9 cellular contexts compared by ENCODE assay signal in genomic region chr11:125517116-125517804, GRCh38. TPM values are rescaled to one million over a fixed set of nuclear protein-coding genes. Genes with fewer than 3 reads are reported as not detected.
DNase-seq lines count a peak whose midpoint lies in the region; ATAC-seq, FAIRE-seq and TF ChIP-seq lines count a peak whose summit lies in the region.
"Had no signal": no experiment of that assay in that cellular context is flagged by ENCODE, and none has a peak within 500 bp of the region (broad histone marks: within the 10 kb centered on the region; RNA-seq: fewer than 3 reads in every experiment).

No MANE protein-coding gene starts in this region.

- H2AFZ ChIP-seq in K562 (ENCODE audit: low read depth, low read length): peak overlapping the region; percentile 57

- TF ChIP-seq POLR2A in K562 (conservative IDR thresholded peaks at IDR 0.05): no peak

- no peak overlapping the region for H3K9ac ChIP-seq in K562 (ENCODE audit: insufficient read depth in 1 of 2, low read depth in 2 of 2, low read length in 2 of 2)

- DNase-seq in AG20443 (ENCODE audit: low spot score) (peak; percentile 64), KBM-7 (peak; percentile 47), K562 (ENCODE audit: extremely low read depth in 1 of 4, low spot score in 3 of 4) (peak; percentile 40 to 56 (median 50)), islet precursor cell (peak; percentile 85), psoas muscle (no peak)
- no peak for DNase-seq in activated T-cell treated with anti-CD3 and anti-CD28 coated beads, Interleukin-2, amount 50 U/mL, for 72 hours

- no peaks in the 10 kb centered on the region for H3K9me1 ChIP-seq in K562 (ENCODE audit: control insufficient read depth, insufficient read depth, low read length)

- H3K36me3 ChIP-seq in K562 (ENCODE audit: control insufficient read depth, insufficient read depth, low read length) (no peaks in the 10 kb centered on the region), psoas muscle (ENCODE audit: insufficient read depth in 1 of 2, low read depth in 1 of 2) (no peaks in the 10 kb centered on the region)

- H3K79me2 ChIP-seq in K562 (ENCODE audit: control insufficient read depth, insufficient read depth, low read length): no peaks in the 10 kb centered on the region

- CTCF ChIA-PET in K562 (lab: Yijun Ruan, JAX; ENCODE audit: low intra/inter-chr PET ratio): no interaction called here

- TF ChIP-seq CTCF in K562 (IDR thresholded peaks at IDR 0.05 in 2 of 3, conservative IDR thresholded peaks at IDR 0.05 in 1 of 3; ENCODE audit: insufficient read depth in 2 of 3, low read depth in 1 of 3, low read length in 3 of 3): no peak
- no peak for TF ChIP-seq CTCF in psoas muscle (IDR thresholded peaks at IDR 0.05)

- no peak for FAIRE-seq in K562 (lab: Jason Lieb, UNC)

- ATAC-seq in K562 (peak; percentile 53), psoas muscle (no peak), HG03097 (IDR thresholded peaks at IDR 0.05; ENCODE audit: low FRiP score, unreplicated experiment) (no peak), HG02610 (IDR thresholded peaks at IDR 0.05; ENCODE audit: unreplicated experiment) (no peak)
- ATAC-seq in activated T-cell treated with anti-CD3 and anti-CD28 coated beads, Interleukin-2, amount 50 U/mL, for 72 hours (replicated peaks in 1 of 2): no peak

- H3K27me3 ChIP-seq in K562 (ENCODE audit: control insufficient read depth in 2 of 2, insufficient read depth in 2 of 2, low read length in 2 of 2): no peaks in the 10 kb centered on the region
- no peaks in the 10 kb centered on the region for H3K27me3 ChIP-seq in psoas muscle (ENCODE audit: insufficient read depth in 3 of 3, low read length in 2 of 3)

- peaks cover 7% of the 10 kb centered on the region for H3K9me3 ChIP-seq in K562 (replicated peaks; ENCODE audit: control insufficient read depth, insufficient read depth, low read depth, low read length)
- H3K9me3 ChIP-seq in psoas muscle: no peaks in the 10 kb centered on the region

- H3K9me3 Mint-ChIP-seq in activated T-cell treated with anti-CD3 and anti-CD28 coated beads, Interleukin-2, amount 50 U/mL, for 72 hours: peaks cover 2% of the 10 kb centered on the region in 2 donors
- H3K9me3 Mint-ChIP-seq: central memory CD8-positive, alpha-beta T cell had no signal

- no peak overlapping the region for H3K27ac ChIP-seq in K562 (ENCODE audit: extremely low read depth, low read depth, low read length)
- no peak overlapping the region for H3K27ac ChIP-seq in psoas muscle

- TF ChIP-seq RAD21 in K562 (CRISPR knock-in tag; conservative IDR thresholded peaks at IDR 0.05 in 1 of 2, IDR thresholded peaks at IDR 0.05 in 1 of 2): no peak

- peak overlapping the region; percentile 18; the same call in 1 of the 2 replicates for H3K4me2 ChIP-seq in K562 (ENCODE audit: insufficient read depth, low read length)

- intact Hi-C loops in K562 (cut with micrococcal nuclease): no loop called here
- intact Hi-C loops in psoas muscle (cut with DNase I): no loop called here

- H3K4me1 Mint-ChIP-seq in activated T-cell treated with anti-CD3 and anti-CD28 coated beads, Interleukin-2, amount 50 U/mL, for 72 hours (ENCODE audit: low read depth): peaks cover 38% of the 10 kb centered on the region

- H4K20me1 ChIP-seq in K562 (replicated peaks; ENCODE audit: control insufficient read depth, insufficient read depth, low read length): no peaks in the 10 kb centered on the region

- H3K27me3 Mint-ChIP-seq in activated T-cell treated with anti-CD3 and anti-CD28 coated beads, Interleukin-2, amount 50 U/mL, for 72 hours (ENCODE audit: low read depth): no peaks in the 10 kb centered on the region
- H3K27me3 Mint-ChIP-seq: central memory CD8-positive, alpha-beta T cell had no signal

- no TSS peak for BruUV-seq in K562 (replicated peaks; lab: Mats Ljungman, UMichigan)

- no peak overlapping the region for H3K4me3 Mint-ChIP-seq in activated T-cell treated with anti-CD3 and anti-CD28 coated beads, Interleukin-2, amount 50 U/mL, for 72 hours
- H3K4me3 Mint-ChIP-seq: central memory CD8-positive, alpha-beta T cell had no signal

- peaks cover 0 to 2% of the 10 kb centered on the region in 2 donors for H3K36me3 Mint-ChIP-seq in activated T-cell treated with anti-CD3 and anti-CD28 coated beads, Interleukin-2, amount 50 U/mL, for 72 hours (ENCODE audit: insufficient read depth in 2 of 2)

- no peak for TF ChIP-seq EP300 in K562 (IDR thresholded peaks at IDR 0.05; ENCODE audit: low read length)

- peaks cover 0 to 25% of the 10 kb centered on the region in 2 experiments; a peak in 4 of 5 replicates for H3K4me1 ChIP-seq in K562 (replicated peaks in 1 of 2; ENCODE audit: control insufficient read depth in 2 of 2, insufficient read depth in 2 of 2, low read length in 2 of 2)
- H3K4me1 ChIP-seq in psoas muscle: no peaks in the 10 kb centered on the region

- WGBS in K562 (ENCODE audit: insufficient coverage, low coverage, missing lambda C conversion rate): 86% methylated on average over 4 of the region's 4 CpGs
- WGBS in psoas muscle, 3 donors: 41 to 44% (median 44%) methylated on average over 4 of the region's 4 CpGs

- POLR2A ChIA-PET in K562 (lab: Yijun Ruan, JAX): interaction anchor here (0.6 to 2.2 kb wide), 2 partner anchors 11 to 279 kb away, joined by 3 to 4 read pairs; no protein-coding TSS in a partner anchor

- no peak overlapping the region for H3K27ac Mint-ChIP-seq in activated T-cell treated with anti-CD3 and anti-CD28 coated beads, Interleukin-2, amount 50 U/mL, for 72 hours

- in situ Hi-C loops in KBM-7 (cut with MboI; ENCODE audit: low pct_unique_long_range_greater_than_20kb, low sequenced_read_pairs): no loop called here
- in situ Hi-C loops in K562 (cut with MboI): no loop called here

- H3K4me3 ChIP-seq in K562 (no peak overlapping the region), psoas muscle (no peak overlapping the region)

TF ChIP-seq in K562, 482 proteins besides CTCF, POLR2A, EP300 and RAD21 (continues in another document):
- TF ChIP-seq PATZ1 (CRISPR knock-in tag; IDR thresholded peaks at IDR 0.05; ENCODE audit: borderline replicate concordance): no peak

RNA-seq across cellular contexts. Expression of gene FEZ1, which starts 21.2 kb away (rescaled TPM):
- 4.1 and 5.5 TPM in 2 replicates for total RNA-seq in K562 (2011; cell fraction: chromatin; rRNA removed; ENCODE audit: low replicate concordance)
- total RNA-seq in K562 (2011; cell fraction: nucleolus; rRNA removed): 1.3 and 1.6 TPM in 2 replicates
- 5.9 and 6.2 TPM in 2 replicates for total RNA-seq in K562 (2011; cell fraction: nucleoplasm; rRNA removed)
- total RNA-seq in K562 (2014; rRNA removed) (6.7 and 10.0 TPM in 2 replicates), K562 (2014; rRNA removed; fragmentation: Illumina TruSeq; extraction: Trizol) (7.5 and 8.5 TPM in 2 replicates), K562 (2015; rRNA removed; fragmentation: Illumina TruSeq; extraction: Trizol) (8.1 and 8.8 TPM in 2 replicates), K562 (2021) (7.9 and 8.2 TPM in 2 replicates), psoas muscle (1 to 10 TPM; 2.4 to 4.5 (median 3.9) TPM)
- polyA plus RNA-seq in K562 (2011; rRNA removed) (10.6 and 13.0 TPM in 2 replicates), K562 (2014; fragmentation: Illumina TruSeq; extraction: Trizol) (9.2 and 11.2 TPM in 2 replicates), K562 (2014; fragmentation: Nextera tagmentation; extraction: Ambion mirVana) (1 to 10 TPM; 4.6 to 5.1 TPM), K562 (2014; rRNA removed) (6.6 and 9.2 TPM in 2 replicates), psoas muscle (1 to 10 TPM; 2.3 to 7.6 (median 2.8) TPM)
- polyA plus RNA-seq in K562 (2011; cell fraction: cytosol; rRNA removed): 7.9 and 11.9 TPM in 2 replicates
- polyA plus RNA-seq in K562 (2011; cell fraction: nucleus; rRNA removed): 4.2 and 9.9 TPM in 2 replicates
- polyA plus RNA-seq in K562 (2012): 11.3 and 11.6 TPM in 2 replicates
- 7.7 and 14.4 TPM in 2 replicates for polyA minus RNA-seq in K562 (2011; rRNA and poly(A)+ RNA removed)
- 4.2 and 6.9 TPM in 2 replicates for polyA minus RNA-seq in K562 (2011; cell fraction: cytosol; rRNA and poly(A)+ RNA removed)
- polyA minus RNA-seq in K562 (2011; cell fraction: nucleus; rRNA and poly(A)+ RNA removed): 0.94 and 4.2 TPM in 2 replicates
- 1 to 10 TPM; 4.7 to 7.1 TPM for total RNA-seq in activated T-cell treated with anti-CD3 and anti-CD28 coated beads, Interleukin-2, amount 50 U/mL, for 72 hours

RNA-seq across cellular contexts. Expression of gene EI24, which starts 52.0 kb away (rescaled TPM):
- 79.5 and 79.6 TPM in 2 replicates for total RNA-seq in K562 (2011; cell fraction: chromatin; rRNA removed; ENCODE audit: low replicate concordance)
- 86.2 and 96.6 TPM in 2 replicates for total RNA-seq in K562 (2011; cell fraction: nucleolus; rRNA removed)
- 142 and 189 TPM in 2 replicates for total RNA-seq in K562 (2011; cell fraction: nucleoplasm; rRNA removed)
- total RNA-seq in K562 (2014; rRNA removed) (151 and 192 TPM in 2 replicates), K562 (2014; rRNA removed; fragmentation: Illumina TruSeq; extraction: Trizol) (187 and 198 TPM in 2 replicates), K562 (2015; rRNA removed; fragmentation: Illumina TruSeq; extraction: Trizol) (160 and 168 TPM in 2 replicates), K562 (2021) (159 and 165 TPM in 2 replicates), psoas muscle (100 to 1,000 TPM in 2 of 4 donors, 10 to 100 TPM in 2; 52.9 to 140 (median 93.6) TPM)
- polyA plus RNA-seq in K562 (2011; rRNA removed) (128 and 239 TPM in 2 replicates), K562 (2014; fragmentation: Illumina TruSeq; extraction: Trizol) (249 and 260 TPM in 2 replicates), K562 (2014; fragmentation: Nextera tagmentation; extraction: Ambion mirVana) (10 to 100 TPM; 50.4 to 72.2 TPM), K562 (2014; rRNA removed) (182 and 210 TPM in 2 replicates), psoas muscle (100 to 1,000 TPM in 1 of 3 donors, 10 to 100 TPM in 2; 72.1 to 184 (median 74.4) TPM)
- polyA plus RNA-seq in K562 (2011; cell fraction: cytosol; rRNA removed): 178 and 192 TPM in 2 replicates
- polyA plus RNA-seq in K562 (2011; cell fraction: nucleus; rRNA removed): 52.1 and 69.8 TPM in 2 replicates
- polyA plus RNA-seq in K562 (2012): 121 and 150 TPM in 2 replicates
- polyA minus RNA-seq in K562 (2011; rRNA and poly(A)+ RNA removed): 155 and 274 TPM in 2 replicates
- 34.8 and 79.5 TPM in 2 replicates for polyA minus RNA-seq in K562 (2011; cell fraction: cytosol; rRNA and poly(A)+ RNA removed)
- polyA minus RNA-seq in K562 (2011; cell fraction: nucleus; rRNA and poly(A)+ RNA removed): 17.2 and 23.3 TPM in 2 replicates
- total RNA-seq in activated T-cell treated with anti-CD3 and anti-CD28 coated beads, Interleukin-2, amount 50 U/mL, for 72 hours: 10 to 100 TPM; 27.4 to 35.6 TPM

Comparison
In these comparisons a context has a peak if more than half of its experiments do, and no peak if none do; other contexts are left out.
1. DNase-seq: peak in AG20443 (single experiment), KBM-7 (single experiment), K562 (4 of 4) and islet precursor cell (single experiment); none in psoas muscle (0 of 2) and activated T-cell treated with anti-CD3 and anti-CD28 coated beads, Interleukin-2, amount 50 U/mL, for 72 hours (0 of 2).